ENCODE assay signal across 22 cellular contexts in genomic region chr17:40978752-40979151, GRCh38. TPM values are rescaled to one million over a fixed set of nuclear protein-coding genes. Genes with fewer than 3 reads are reported as not detected.
"Had no signal": no experiment of that assay in that cellular context is flagged by ENCODE, and none has a peak within 500 bp of the region (broad histone marks: within the 10 kb centered on the region; RNA-seq: fewer than 3 reads in every experiment).

No MANE protein-coding gene starts in this region.

- H3K27me3 Mint-ChIP-seq: activated naive CD8-positive, alpha-beta T cell treated with anti-CD3 and anti-CD28 coated beads for 36 hours had no signal

- H3K9me3 Mint-ChIP-seq: activated naive CD8-positive, alpha-beta T cell treated with anti-CD3 and anti-CD28 coated beads for 36 hours; activated T-helper 1 cell treated with anti-CD3 and anti-CD28 coated beads, Interleukin-12 subunit alpha, Interleukin-12 subunit beta, Interleukin-2, Interleukin-4 antibody, amounts not matched to agents 30 ng/mL and 10 ng/mL and 1 ng/mL, durations not matched to agents 14 hours and 24 hours and 36 hours; effector memory CD8-positive, alpha-beta T cell; natural killer cell treated with Interleukin-12 subunit alpha and Interleukin-12 subunit beta and Interleukin-15 and Interleukin-18, amount 100 ng/mL, for 72 hours; stimulated activated naive CD8-positive, alpha-beta T cell treated with anti-CD3 and anti-CD28 coated beads, Interleukin-15, Interleukin-2, amounts not matched to agents 100 ng/mL and 50 ng/mL, for 24 hours had no signal

- H3K4me1 Mint-ChIP-seq: activated naive CD8-positive, alpha-beta T cell treated with anti-CD3 and anti-CD28 coated beads for 36 hours had no signal

- H3K4me1 ChIP-seq: spleen, uterus had no signal

- ATAC-seq: effector memory CD8-positive, alpha-beta T cell; left cardiac atrium; natural killer cell treated with Interleukin-12 subunit alpha and Interleukin-12 subunit beta and Interleukin-15 and Interleukin-18, amount 100 ng/mL, for 72 hours; sciatic nerve had no signal

- H3K36me3 ChIP-seq: brain microvascular endothelial cell, spleen, uterus had no signal

- H3K27me3 ChIP-seq: brain microvascular endothelial cell, uterus had no signal

- FAIRE-seq: frontal cortex had no signal

- H3K9me3 ChIP-seq: spleen, uterus had no signal

- H3K4me3 ChIP-seq: spleen, uterus had no signal

- H3K4me3 Mint-ChIP-seq: activated naive CD8-positive, alpha-beta T cell treated with anti-CD3 and anti-CD28 coated beads for 36 hours; activated T-helper 1 cell treated with anti-CD3 and anti-CD28 coated beads, Interleukin-12 subunit alpha, Interleukin-12 subunit beta, Interleukin-2, Interleukin-4 antibody, amounts not matched to agents 30 ng/mL and 10 ng/mL and 1 ng/mL, durations not matched to agents 14 hours and 24 hours and 36 hours; effector memory CD8-positive, alpha-beta T cell; natural killer cell treated with Interleukin-12 subunit alpha and Interleukin-12 subunit beta and Interleukin-15 and Interleukin-18, amount 100 ng/mL, for 72 hours; stimulated activated naive CD8-positive, alpha-beta T cell treated with anti-CD3 and anti-CD28 coated beads, Interleukin-15, Interleukin-2, amounts not matched to agents 100 ng/mL and 50 ng/mL, for 24 hours had no signal

- H3K27ac Mint-ChIP-seq: activated naive CD8-positive, alpha-beta T cell treated with anti-CD3 and anti-CD28 coated beads for 36 hours; activated T-helper 1 cell treated with anti-CD3 and anti-CD28 coated beads, Interleukin-12 subunit alpha, Interleukin-12 subunit beta, Interleukin-2, Interleukin-4 antibody, amounts not matched to agents 30 ng/mL and 10 ng/mL and 1 ng/mL, durations not matched to agents 14 hours and 24 hours and 36 hours; effector memory CD8-positive, alpha-beta T cell; natural killer cell treated with Interleukin-12 subunit alpha and Interleukin-12 subunit beta and Interleukin-15 and Interleukin-18, amount 100 ng/mL, for 72 hours; stimulated activated naive CD8-positive, alpha-beta T cell treated with anti-CD3 and anti-CD28 coated beads, Interleukin-15, Interleukin-2, amounts not matched to agents 100 ng/mL and 50 ng/mL, for 24 hours had no signal

- DNase-seq: activated naive CD8-positive, alpha-beta T cell treated with anti-CD3 and anti-CD28 coated beads for 36 hours; brain microvascular endothelial cell; cerebellar nuclear complex; dermis blood vessel endothelial cell; effector memory CD8-positive, alpha-beta T cell; head of caudate nucleus; left cardiac atrium; spleen; T-helper 9 cell; uterus had no signal

- H3K27ac ChIP-seq: brain microvascular endothelial cell, epithelial cell of prostate, spleen, uterus had no signal

- H3K36me3 Mint-ChIP-seq: activated naive CD8-positive, alpha-beta T cell treated with anti-CD3 and anti-CD28 coated beads for 36 hours; natural killer cell treated with Interleukin-12 subunit alpha and Interleukin-12 subunit beta and Interleukin-15 and Interleukin-18, amount 100 ng/mL, for 72 hours had no signal

RNA-seq across cellular contexts. Expression of gene KRT40, which starts 5.4 kb away (rescaled TPM):
- total RNA-seq: activated CD8-positive, alpha-beta memory T cell treated with anti-CD3 and anti-CD28 coated beads for 36 hours; activated naive CD8-positive, alpha-beta T cell treated with anti-CD3 and anti-CD28 coated beads for 36 hours; activated T-helper 1 cell treated with anti-CD3 and anti-CD28 coated beads, Interleukin-12 subunit alpha, Interleukin-12 subunit beta, Interleukin-2, Interleukin-4 antibody, amounts not matched to agents 30 ng/mL and 10 ng/mL and 1 ng/mL, durations not matched to agents 14 hours and 24 hours and 36 hours; dermis blood vessel endothelial cell; frontal cortex; left cardiac atrium; lung microvascular endothelial cell; natural killer cell treated with Interleukin-12 subunit alpha and Interleukin-12 subunit beta and Interleukin-15 and Interleukin-18, amount 100 ng/mL, for 72 hours; omental fat pad; pulmonary artery endothelial cell; sciatic nerve; spleen; temporal lobe had no signal
- polyA plus RNA-seq: spleen had no signal

RNA-seq across cellular contexts. Expression of gene KRT39, which starts 12.0 kb away (rescaled TPM):
- total RNA-seq: activated CD8-positive, alpha-beta memory T cell treated with anti-CD3 and anti-CD28 coated beads for 36 hours; activated naive CD8-positive, alpha-beta T cell treated with anti-CD3 and anti-CD28 coated beads for 36 hours; activated T-helper 1 cell treated with anti-CD3 and anti-CD28 coated beads, Interleukin-12 subunit alpha, Interleukin-12 subunit beta, Interleukin-2, Interleukin-4 antibody, amounts not matched to agents 30 ng/mL and 10 ng/mL and 1 ng/mL, durations not matched to agents 14 hours and 24 hours and 36 hours; dermis blood vessel endothelial cell; frontal cortex; left cardiac atrium; lung microvascular endothelial cell; mononuclear cell; natural killer cell treated with Interleukin-12 subunit alpha and Interleukin-12 subunit beta and Interleukin-15 and Interleukin-18, amount 100 ng/mL, for 72 hours; omental fat pad; pulmonary artery endothelial cell; sciatic nerve; spleen; temporal lobe; uterus had no signal
- polyA plus RNA-seq: spleen had no signal

RNA-seq across cellular contexts. Expression of gene KRTAP3-3, which starts 15.2 kb away (rescaled TPM):
- total RNA-seq: activated CD8-positive, alpha-beta memory T cell treated with anti-CD3 and anti-CD28 coated beads for 36 hours; activated naive CD8-positive, alpha-beta T cell treated with anti-CD3 and anti-CD28 coated beads for 36 hours; activated T-helper 1 cell treated with anti-CD3 and anti-CD28 coated beads, Interleukin-12 subunit alpha, Interleukin-12 subunit beta, Interleukin-2, Interleukin-4 antibody, amounts not matched to agents 30 ng/mL and 10 ng/mL and 1 ng/mL, durations not matched to agents 14 hours and 24 hours and 36 hours; dermis blood vessel endothelial cell; frontal cortex; left cardiac atrium; lung microvascular endothelial cell; natural killer cell treated with Interleukin-12 subunit alpha and Interleukin-12 subunit beta and Interleukin-15 and Interleukin-18, amount 100 ng/mL, for 72 hours; omental fat pad; pulmonary artery endothelial cell; sciatic nerve; spleen; temporal lobe; uterus had no signal
- polyA plus RNA-seq: spleen had no signal

RNA-seq across cellular contexts. Expression of gene KRTAP3-2, which starts 21.0 kb away (rescaled TPM):
- total RNA-seq: activated CD8-positive, alpha-beta memory T cell treated with anti-CD3 and anti-CD28 coated beads for 36 hours; activated naive CD8-positive, alpha-beta T cell treated with anti-CD3 and anti-CD28 coated beads for 36 hours; activated T-helper 1 cell treated with anti-CD3 and anti-CD28 coated beads, Interleukin-12 subunit alpha, Interleukin-12 subunit beta, Interleukin-2, Interleukin-4 antibody, amounts not matched to agents 30 ng/mL and 10 ng/mL and 1 ng/mL, durations not matched to agents 14 hours and 24 hours and 36 hours; dermis blood vessel endothelial cell; frontal cortex; left cardiac atrium; lung microvascular endothelial cell; mononuclear cell; natural killer cell treated with Interleukin-12 subunit alpha and Interleukin-12 subunit beta and Interleukin-15 and Interleukin-18, amount 100 ng/mL, for 72 hours; omental fat pad; pulmonary artery endothelial cell; sciatic nerve; spleen; temporal lobe; uterus had no signal
- polyA plus RNA-seq: spleen had no signal

RNA-seq across cellular contexts. Expression of gene KRTAP3-1, which starts 30.2 kb away (rescaled TPM):
- total RNA-seq: activated CD8-positive, alpha-beta memory T cell treated with anti-CD3 and anti-CD28 coated beads for 36 hours; activated naive CD8-positive, alpha-beta T cell treated with anti-CD3 and anti-CD28 coated beads for 36 hours; activated T-helper 1 cell treated with anti-CD3 and anti-CD28 coated beads, Interleukin-12 subunit alpha, Interleukin-12 subunit beta, Interleukin-2, Interleukin-4 antibody, amounts not matched to agents 30 ng/mL and 10 ng/mL and 1 ng/mL, durations not matched to agents 14 hours and 24 hours and 36 hours; dermis blood vessel endothelial cell; frontal cortex; left cardiac atrium; lung microvascular endothelial cell; mononuclear cell; natural killer cell treated with Interleukin-12 subunit alpha and Interleukin-12 subunit beta and Interleukin-15 and Interleukin-18, amount 100 ng/mL, for 72 hours; omental fat pad; pulmonary artery endothelial cell; sciatic nerve; spleen; temporal lobe; uterus had no signal
- polyA plus RNA-seq: spleen had no signal
